ENCODE assay signal across 8 cellular contexts in the genomic region with DNA sequence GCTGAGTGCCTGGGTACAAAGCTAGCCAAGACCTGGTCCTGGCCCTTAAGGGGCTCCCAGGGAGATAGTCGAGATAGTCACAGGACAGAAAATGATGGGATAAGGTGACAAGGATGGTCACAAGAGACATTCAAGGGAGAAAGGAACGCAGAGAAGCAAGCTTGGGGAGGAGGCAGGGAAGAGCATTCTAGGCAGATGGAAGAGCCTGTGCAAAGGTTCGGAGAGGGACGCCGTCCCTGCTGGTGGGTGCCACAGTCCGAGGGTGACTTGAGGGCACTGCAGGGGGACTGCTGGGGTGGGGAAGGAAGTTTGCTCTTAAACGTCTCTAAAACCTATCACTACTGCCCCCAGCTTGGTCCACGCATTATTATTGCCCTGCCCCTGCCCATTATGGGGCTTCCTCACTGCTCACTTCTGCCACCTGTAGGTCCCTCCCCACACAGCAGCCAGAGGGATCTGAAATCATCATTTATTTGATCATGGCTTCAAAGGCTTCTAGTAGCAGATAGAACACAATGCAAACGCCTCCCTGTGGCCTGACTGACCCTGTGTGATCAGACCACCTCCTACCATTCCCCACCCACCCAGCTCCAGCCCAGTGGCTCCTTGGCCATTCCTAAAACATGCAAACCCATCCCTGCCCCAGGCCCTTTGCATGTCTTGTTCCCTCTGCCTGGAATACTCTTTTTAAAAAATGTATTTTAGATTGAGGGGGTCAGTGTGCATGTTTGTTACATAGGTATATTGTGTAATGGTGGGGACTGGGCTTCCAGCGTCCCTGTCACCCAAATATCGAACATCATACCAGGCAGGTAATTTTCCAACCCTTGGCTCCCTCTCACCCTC.
DNase-seq lines count a peak whose midpoint lies in the region; ATAC-seq and TF ChIP-seq lines count a peak whose summit lies in the region.

No MANE protein-coding gene starts in this region.

- CTCF ChIA-PET in SK-N-SH (lab: Yijun Ruan, JAX): interaction anchor here (0.6 to 11.5 kb wide), 18 partner anchors 8 to 657 kb away, joined by 3 to 107 read pairs (median 6); no protein-coding TSS in a partner anchor

- no peak overlapping the region; the same call in 2 of the 3 replicates for H3K4me3 Mint-ChIP-seq in GM23338

- H3K27ac Mint-ChIP-seq in GM23338: no peak overlapping the region

- H3K9me3 Mint-ChIP-seq in GM23338: peaks cover 6% of the 10 kb centered on the region; the same call in 1 of the 3 replicates

- H3K9ac ChIP-seq in SK-N-SH: no peak overlapping the region

- no peaks in the 10 kb centered on the region for H3K36me3 Mint-ChIP-seq in GM23338 (ENCODE audit: low read depth)

- H3K27ac ChIP-seq in GM23338 (ENCODE audit: low read depth) (no peak overlapping the region), SK-N-SH (ENCODE audit: low read depth in 2 of 2, low read length in 1 of 2) (no peak overlapping the region), adrenal gland (no peak overlapping the region), upper lobe of left lung (no peak overlapping the region)

- no peaks in the 10 kb centered on the region for H4K20me1 ChIP-seq in GM23338 (replicated peaks; ENCODE audit: insufficient read depth)
- no peaks in the 10 kb centered on the region for H4K20me1 ChIP-seq in SK-N-SH (ENCODE audit: insufficient read depth)

- H3K9me2 ChIP-seq in GM23338 (ENCODE audit: insufficient read depth): no peaks in the 10 kb centered on the region
- no peaks in the 10 kb centered on the region for H3K9me2 ChIP-seq in SK-N-SH

- no peaks in the 10 kb centered on the region for H3K27me3 ChIP-seq in GM23338 (ENCODE audit: insufficient read depth)
- H3K27me3 ChIP-seq in SK-N-SH (ENCODE audit: insufficient read depth): no peaks in the 10 kb centered on the region
- H3K27me3 ChIP-seq in adrenal gland: no peaks in the 10 kb centered on the region
- no peaks in the 10 kb centered on the region for H3K27me3 ChIP-seq in upper lobe of left lung

- TF ChIP-seq POLR2A in adrenal gland (IDR thresholded peaks at IDR 0.05) (no peak), upper lobe of left lung (IDR thresholded peaks at IDR 0.05) (no peak)

- DNase-seq in AG08395 (ENCODE audit: low spot score) (peak; percentile 37), GM23338 (ENCODE audit: low spot score) (peak; percentile 87), SK-N-SH (peak; percentile 59), adrenal gland (peak in 5 of 7 donors; percentile 41 to 70 (median 49)), lung microvascular endothelial cell (ENCODE audit: low read depth in 2 of 2) (peak; percentile 36 to 42), upper lobe of left lung (no peak), GF-D8 (lab: John Stamatoyannopoulos, UW) (no peak)

- POLR2A ChIA-PET in SK-N-SH (lab: Yijun Ruan, JAX): no interaction called here

- no peaks in the 10 kb centered on the region for H3K79me2 ChIP-seq in GM23338 (replicated peaks; ENCODE audit: insufficient read depth)
- no peaks in the 10 kb centered on the region for H3K79me2 ChIP-seq in SK-N-SH (ENCODE audit: insufficient read depth)

- no peaks in the 10 kb centered on the region; the same call in 2 of the 3 replicates for H3K4me1 Mint-ChIP-seq in GM23338

- no peaks in the 10 kb centered on the region for H3F3A ChIP-seq in GM23338 (replicated peaks; ENCODE audit: low read depth)
- no peaks in the 10 kb centered on the region for H3F3A ChIP-seq in SK-N-SH (replicated peaks; ENCODE audit: insufficient read depth)

- no peak overlapping the region for H2AFZ ChIP-seq in GM23338
- no peak overlapping the region for H2AFZ ChIP-seq in SK-N-SH (ENCODE audit: low read depth)

- 67% methylated on average over 11 of the region's 11 CpGs for WGBS in SK-N-SH (ENCODE audit: low lambda C conversion rate)
- 60 to 72% (median 67%) methylated on average over 11 of the region's 11 CpGs for WGBS in adrenal gland, 4 donors
- 64 to 66% methylated on average over 11 of the region's 11 CpGs for WGBS in upper lobe of left lung, 2 donors

- no peak for TF ChIP-seq EP300 in SK-N-SH (IDR thresholded peaks at IDR 0.05; ENCODE audit: borderline replicate concordance in 1 of 2, low read depth in 1 of 2, low read length in 1 of 2)
- no peak for TF ChIP-seq EP300 in upper lobe of left lung (IDR thresholded peaks at IDR 0.05)

- H3K4me2 ChIP-seq in GM23338: no peak overlapping the region
- no peak overlapping the region for H3K4me2 ChIP-seq in SK-N-SH

- TF ChIP-seq CTCF in GM23338 (conservative IDR thresholded peaks at IDR 0.05; ENCODE audit: low read depth in 2 of 2) (peak; percentile 75 to 78), SK-N-SH (IDR thresholded peaks at IDR 0.05) (peak; percentile 60), adrenal gland (IDR thresholded peaks at IDR 0.05) (peak; percentile 46 to 68 (median 54)), upper lobe of left lung (IDR thresholded peaks at IDR 0.05) (peak; percentile 24 to 56 (median 46))

- TF ChIP-seq RAD21 in SK-N-SH (IDR thresholded peaks at IDR 0.05; ENCODE audit: low read length): peak; percentile 30; the same call in 1 of the 2 replicates

- no peaks in the 10 kb centered on the region for H3K4me1 ChIP-seq in GM23338 (ENCODE audit: insufficient read depth)
- H3K4me1 ChIP-seq in SK-N-SH (ENCODE audit: control insufficient read depth in 1 of 2, insufficient read depth in 2 of 2, low read depth in 1 of 2, low read length in 1 of 2): peaks cover 7 to 24% of the 10 kb centered on the region in 2 experiments
- H3K4me1 ChIP-seq in adrenal gland (replicated peaks in 1 of 2): peaks cover 6 to 10% of the 10 kb centered on the region in 2 donors
- no peaks in the 10 kb centered on the region for H3K4me1 ChIP-seq in upper lobe of left lung

- ATAC-seq in GM23338 (peak; percentile 40), upper lobe of left lung (ENCODE audit: low FRiP score in 2 of 2) (no peak), HG03469 (IDR thresholded peaks at IDR 0.05; ENCODE audit: unreplicated experiment) (no peak)

- intact Hi-C loops in adrenal gland (cut with DNase I): loop anchor here (5.0 to 10.0 kb wide), 3 partner anchors 127 to 659 kb away; no protein-coding TSS in a partner anchor

- peaks cover 11% of the 10 kb centered on the region for H3K27me3 Mint-ChIP-seq in GM23338 (ENCODE audit: insufficient read depth, low read depth, poor library complexity)

- H3K9me3 ChIP-seq in SK-N-SH (no peaks in the 10 kb centered on the region), adrenal gland (replicated peaks in 1 of 3) (no peaks in the 10 kb centered on the region), upper lobe of left lung (no peaks in the 10 kb centered on the region)

- no peak overlapping the region for H3K4me3 ChIP-seq in GM23338
- no peak overlapping the region for H3K4me3 ChIP-seq in SK-N-SH (ENCODE audit: low read depth in 2 of 2, low read length in 1 of 2)
- H3K4me3 ChIP-seq in adrenal gland: no peak overlapping the region
- H3K4me3 ChIP-seq in upper lobe of left lung: no peak overlapping the region

- H3K36me3 ChIP-seq in GM23338 (ENCODE audit: insufficient read depth) (no peaks in the 10 kb centered on the region), SK-N-SH (replicated peaks in 1 of 2; ENCODE audit: control insufficient read depth in 1 of 2, insufficient read depth in 2 of 2, low read length in 1 of 2) (no peaks in the 10 kb centered on the region), adrenal gland (replicated peaks in 1 of 2) (no peaks in the 10 kb centered on the region), upper lobe of left lung (no peaks in the 10 kb centered on the region)

TF ChIP-seq in GM23338, 12 proteins besides CTCF, POLR2A, EP300 and RAD21 (continues in another document):
- TF ChIP-seq STAT1 (IDR thresholded peaks at IDR 0.05; ENCODE audit: unreplicated experiment): no peak
- TF ChIP-seq EZH2 (IDR thresholded peaks at IDR 0.05; ENCODE audit: low read depth, unreplicated experiment): no peak

TF ChIP-seq in SK-N-SH, 30 proteins besides CTCF, POLR2A, EP300 and RAD21:
- TF ChIP-seq, protein P1, sequence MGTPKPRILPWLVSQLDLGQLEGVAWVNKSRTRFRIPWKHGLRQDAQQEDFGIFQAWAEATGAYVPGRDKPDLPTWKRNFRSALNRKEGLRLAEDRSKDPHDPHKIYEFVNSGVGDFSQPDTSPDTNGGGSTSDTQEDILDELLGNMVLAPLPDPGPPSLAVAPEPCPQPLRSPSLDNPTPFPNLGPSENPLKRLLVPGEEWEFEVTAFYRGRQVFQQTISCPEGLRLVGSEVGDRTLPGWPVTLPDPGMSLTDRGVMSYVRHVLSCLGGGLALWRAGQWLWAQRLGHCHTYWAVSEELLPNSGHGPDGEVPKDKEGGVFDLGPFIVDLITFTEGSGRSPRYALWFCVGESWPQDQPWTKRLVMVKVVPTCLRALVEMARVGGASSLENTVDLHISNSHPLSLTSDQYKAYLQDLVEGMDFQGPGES (IDR thresholded peaks at IDR 0.05; ENCODE audit: low read depth, low read length): no peak
- peak; percentile 5; the same call in 1 of the 2 replicates for TF ChIP-seq SMC3 (IDR thresholded peaks at IDR 0.05; ENCODE audit: low read depth, low read length)

Comparison
In these comparisons a context has a peak if more than half of its experiments do, and no peak if none do; other contexts are left out.
1. DNase-seq: peak in AG08395 (single experiment), GM23338 (single experiment), SK-N-SH (single experiment), adrenal gland (5 of 7) and lung microvascular endothelial cell (2 of 2); none in upper lobe of left lung (0 of 2) and GF-D8 (single experiment).
2. Peak in every context shown above with its lines, with median percentiles within 50 percentile points of each other: CTCF ChIP-seq.